In genomic region chr6:132131351-132131750, GRCh38 we compare ENCODE assay signal across 11 cellular contexts.
DNase-seq lines count a peak whose midpoint lies in the region; ATAC-seq and TF ChIP-seq lines count a peak whose summit lies in the region.
"Had no signal": no experiment of that assay in that cellular context is flagged by ENCODE, and none has a peak within 500 bp of the region (broad histone marks: within the 10 kb centered on the region; RNA-seq: fewer than 3 reads in every experiment).

No MANE protein-coding gene starts in this region.

- H3K36me3 ChIP-seq in body of pancreas (replicated peaks in 1 of 2; ENCODE audit: insufficient read depth in 1 of 2, low read depth in 2 of 2) = no peaks in the 10 kb centered on the region
- H3K36me3 ChIP-seq in mesodermal cell (ENCODE audit: control insufficient read depth, insufficient read depth, low read length) = no peaks in the 10 kb centered on the region
- H3K36me3 ChIP-seq in subcutaneous abdominal adipose tissue (ENCODE audit: control insufficient read depth in 5 of 5, insufficient read depth in 5 of 5, low read length in 5 of 5) = no peaks in the 10 kb centered on the region

- peaks cover 16% of the 10 kb centered on the region for H3K4me1 ChIP-seq in body of pancreas
- peaks cover 23% of the 10 kb centered on the region for H3K4me1 ChIP-seq in mesodermal cell (ENCODE audit: control insufficient read depth, insufficient read depth, low read length, poor library complexity, severe bottlenecking)
- peaks cover 9 to 38% (median 31%) of the 10 kb centered on the region in 5 donors for H3K4me1 ChIP-seq in subcutaneous abdominal adipose tissue (ENCODE audit: control insufficient read depth in 5 of 5, insufficient read depth in 5 of 5, low read length in 5 of 5)

- no peak for TF ChIP-seq POLR2A in body of pancreas (IDR thresholded peaks at IDR 0.05)

- H3K9ac ChIP-seq in subcutaneous abdominal adipose tissue (ENCODE audit: low read length in 5 of 5) = no peak overlapping the region

- H3K27ac ChIP-seq in body of pancreas (peak overlapping the region in 3 of 4 donors; percentile 10 to 22 (median 19)), mesodermal cell (ENCODE audit: low read depth, low read length, severe bottlenecking) (peak overlapping the region; percentile 95), subcutaneous abdominal adipose tissue (ENCODE audit: low read depth, low read length) (peak overlapping the region; percentile 59)

- ATAC-seq in body of pancreas (no peak), HG02840 (IDR thresholded peaks at IDR 0.05; ENCODE audit: low FRiP score, unreplicated experiment) (no peak)
- ATAC-seq: activated CD8-positive, alpha-beta T cell treated with anti-CD3 and anti-CD28 coated beads for 36 hours had no signal

- no peaks in the 10 kb centered on the region for H3K9me3 ChIP-seq in body of pancreas
- peaks cover 3% of the 10 kb centered on the region for H3K9me3 ChIP-seq in mesodermal cell (ENCODE audit: control insufficient read depth, low read length)
- no peaks in the 10 kb centered on the region for H3K9me3 ChIP-seq in subcutaneous abdominal adipose tissue (ENCODE audit: control insufficient read depth in 5 of 5, low read length in 5 of 5)

- intact Hi-C loops in body of pancreas (cut with DNase I) = no loop called here

- peak overlapping the region; percentile 8 for H3K4me3 ChIP-seq in Jurkat, Clone E6-1 (ENCODE audit: low read length)
- H3K4me3 ChIP-seq in body of pancreas = no peak overlapping the region
- H3K4me3 ChIP-seq in mesodermal cell (ENCODE audit: extremely low read depth, insufficient read depth, low read length, poor library complexity, severe bottlenecking) = no peak overlapping the region
- peak overlapping the region in 1 of 5 donors; percentile 17 for H3K4me3 ChIP-seq in subcutaneous abdominal adipose tissue (ENCODE audit: low read depth in 1 of 5, low read length in 5 of 5)

- no peak for DNase-seq in Jurkat, Clone E6-1 (ENCODE audit: low read depth, low spot score)
- DNase-seq in body of pancreas = no peak
- DNase-seq in HK-2 (ENCODE audit: unreplicated experiment) = no peak
- DNase-seq in activated CD4-positive, alpha-beta T cell treated with anti-CD3 and anti-CD28 coated beads, Interleukin-2, amount 50 U/mL, for 4 hours = no peak
- DNase-seq in NCI-H510A treated with DMSO at 0.1 percent for 48 hours (lab: John Stamatoyannopoulos, UW) = no peak
- DNase-seq: NCI-H2227 treated with DMSO at 0.1 percent for 48 hours; stimulated activated CD4-positive, alpha-beta T cell treated with anti-CD3 and anti-CD28 coated beads, Interleukin-4, amount 100 ng/mL, for 24 hours had no signal

- H3K27me3 ChIP-seq in body of pancreas (no peaks in the 10 kb centered on the region), subcutaneous abdominal adipose tissue (ENCODE audit: control insufficient read depth in 5 of 5, insufficient read depth in 4 of 5, low read length in 5 of 5) (peaks cover 0 to 3% (median 0%) of the 10 kb centered on the region in 5 donors)

- no peak for TF ChIP-seq CTCF in body of pancreas (IDR thresholded peaks at IDR 0.05)

- 57 to 59% methylated on average over 3 of the region's 3 CpGs for WGBS in body of pancreas, 2 donors
- 78% methylated on average over 2 of the region's 3 CpGs; no CpG with 5 or more reads in 1 of the 2 experiments for WGBS in mesodermal cell (ENCODE audit: insufficient coverage in 2 of 2), 2 experiments

Comparison
In these comparisons a context has a peak if more than half of its experiments do, and no peak if none do; other contexts are left out.
1. H3K27ac ChIP-seq: peak in every context shown above with its lines; median percentile 95 in mesodermal cell; 59 in subcutaneous abdominal adipose tissue; 19 in body of pancreas.